In the genomic region with DNA sequence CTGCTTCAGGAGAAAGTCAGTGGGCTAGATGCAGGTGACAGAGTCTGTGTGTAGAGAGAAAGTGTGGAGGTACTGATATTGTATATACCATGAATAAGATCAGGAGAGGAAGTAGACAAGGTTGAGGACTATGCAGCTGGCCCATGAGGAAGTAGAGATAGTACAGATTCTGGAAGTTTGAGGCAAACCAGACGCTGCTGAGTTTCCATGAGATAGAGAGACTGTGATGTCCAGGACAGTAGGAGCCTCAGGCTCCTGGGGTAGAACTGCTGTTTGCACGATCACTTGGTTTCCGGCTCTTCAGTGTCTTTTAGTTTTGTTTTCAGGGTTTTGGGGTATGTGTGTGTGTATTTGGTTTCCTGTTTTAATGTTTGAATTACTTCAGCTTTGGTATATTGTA, we compare ENCODE assay signal across 8 cellular contexts. TPM values are rescaled to one million over a fixed set of nuclear protein-coding genes. Genes with fewer than 3 reads are reported as not detected.
A peak's percentile ranks its signal among the peaks of the same experiment; 100 is the strongest.
DNase-seq lines count a peak whose midpoint lies in the region; ATAC-seq and TF ChIP-seq lines count a peak whose summit lies in the region.

No MANE protein-coding gene starts in this region.

- TF ChIP-seq CTCF in GM13977 (IDR thresholded peaks at IDR 0.05; ENCODE audit: extremely low read depth, insufficient read depth, missing control alignments) (no peak), mesothelial cell of epicardium (IDR thresholded peaks at IDR 0.05; ENCODE audit: unreplicated experiment) (no peak)

- in situ Hi-C loops in GM13977 (cut with MboI; ENCODE audit: low pct_unique_long_range_greater_than_20kb, low sequenced_read_pairs, unreplicated experiment), result no loop called here

- H3K27me3 Mint-ChIP-seq in activated naive CD4-positive, alpha-beta T cell treated with anti-CD3 and anti-CD28 coated beads, Interleukin-2, amount 50 U/mL, for 24 hours, result no peaks in the 10 kb centered on the region
- peaks cover 12% of the 10 kb centered on the region for H3K27me3 Mint-ChIP-seq in mesothelial cell of epicardium (ENCODE audit: low read depth)

- peak; percentile 77 for ATAC-seq in GM21423 (IDR thresholded peaks at IDR 0.05; ENCODE audit: unreplicated experiment)
- ATAC-seq in HG03571 (IDR thresholded peaks at IDR 0.05; ENCODE audit: unreplicated experiment), result peak; percentile 77

- peak; percentile 60 for DNase-seq in GM13977 (ENCODE audit: low spot score)
- peak; percentile 37 for DNase-seq in stimulated activated CD8-positive, alpha-beta memory T cell treated with anti-CD3 and anti-CD28 coated beads, Interleukin-4, amount 100 ng/mL, for 48 hours
- DNase-seq in effector CD8-positive, alpha-beta T cell (lab: John Stamatoyannopoulos, UW), result no peak
- no peak for DNase-seq in mesothelial cell of epicardium (ENCODE audit: low spot score in 2 of 2, unreplicated experiment in 2 of 2)
- no peak for DNase-seq in amniotic stem cell (lab: John Stamatoyannopoulos, UW)

- H3K27ac Mint-ChIP-seq in activated naive CD4-positive, alpha-beta T cell treated with anti-CD3 and anti-CD28 coated beads, Interleukin-2, amount 50 U/mL, for 24 hours, result peak overlapping the region; percentile 99
- H3K27ac Mint-ChIP-seq in mesothelial cell of epicardium, result no peak overlapping the region

- H3K4me3 Mint-ChIP-seq in activated naive CD4-positive, alpha-beta T cell treated with anti-CD3 and anti-CD28 coated beads, Interleukin-2, amount 50 U/mL, for 24 hours, result peak overlapping the region; percentile 83
- H3K4me3 Mint-ChIP-seq in mesothelial cell of epicardium, result no peak overlapping the region

- H3K4me1 Mint-ChIP-seq in activated naive CD4-positive, alpha-beta T cell treated with anti-CD3 and anti-CD28 coated beads, Interleukin-2, amount 50 U/mL, for 24 hours, result peaks cover 88% of the 10 kb centered on the region
- H3K4me1 Mint-ChIP-seq in mesothelial cell of epicardium, result no peaks in the 10 kb centered on the region

- no peaks in the 10 kb centered on the region for H3K9me3 Mint-ChIP-seq in activated naive CD4-positive, alpha-beta T cell treated with anti-CD3 and anti-CD28 coated beads, Interleukin-2, amount 50 U/mL, for 24 hours
- H3K9me3 Mint-ChIP-seq in mesothelial cell of epicardium, result no peaks in the 10 kb centered on the region

- peaks cover 1% of the 10 kb centered on the region for H3K36me3 Mint-ChIP-seq in activated naive CD4-positive, alpha-beta T cell treated with anti-CD3 and anti-CD28 coated beads, Interleukin-2, amount 50 U/mL, for 24 hours
- no peaks in the 10 kb centered on the region for H3K36me3 Mint-ChIP-seq in mesothelial cell of epicardium

RNA-seq across cellular contexts. Expression of a gene that starts 13.6 kb away (rescaled TPM):
- 3.0 to 6.6 TPM (median 3.8 TPM) in 3 replicates for total RNA-seq in mesothelial cell of epicardium

Comparison
In these comparisons a context has a peak if more than half of its experiments do, and no peak if none do; other contexts are left out.
1. DNase-seq: peak in GM13977 (single experiment) and stimulated activated CD8-positive, alpha-beta memory T cell treated with anti-CD3 and anti-CD28 coated beads, Interleukin-4, amount 100 ng/mL, for 48 hours (single experiment); none in effector CD8-positive, alpha-beta T cell (single experiment), mesothelial cell of epicardium (0 of 2) and amniotic stem cell (single experiment).